ENCODE assay signal across 8 cellular contexts in the genomic region with DNA sequence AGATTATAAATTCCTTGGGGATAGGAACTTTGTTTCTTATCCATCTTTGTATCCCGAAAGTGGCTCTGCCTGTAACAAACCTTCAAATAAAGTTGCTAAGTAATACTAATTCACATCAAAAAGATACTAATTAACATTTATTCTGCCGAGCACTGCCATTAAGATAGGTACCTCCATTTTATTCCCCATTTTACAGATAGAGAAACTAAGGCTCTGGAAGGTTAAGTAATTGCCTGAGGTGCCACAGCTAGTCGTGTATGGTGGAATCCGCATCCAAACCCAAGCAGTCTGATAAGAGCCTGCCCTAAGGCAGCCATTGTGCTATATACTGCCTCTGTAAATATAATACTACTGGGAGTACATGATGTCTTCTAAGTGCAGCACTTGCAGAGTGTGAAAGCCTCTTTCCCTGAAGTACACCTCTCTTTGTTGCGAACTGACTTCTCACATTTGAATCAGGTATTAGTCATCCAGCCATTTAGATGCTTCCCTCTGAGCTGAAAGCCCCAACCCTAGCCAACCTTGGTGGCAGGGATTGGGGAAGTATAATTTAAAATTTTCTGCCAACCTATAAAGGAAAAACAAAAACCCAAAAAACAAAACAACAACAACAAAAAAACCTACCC.
DNase-seq lines count a peak whose midpoint lies in the region; ATAC-seq lines count a peak whose summit lies in the region.

No MANE protein-coding gene starts in this region.

- H3K27me3 Mint-ChIP-seq in T-helper 2 cell treated with Interferon-gamma antibody and Interleukin-4, amounts not matched to agents 5 μg/mL and 100 μg/mL, for 36 hours (ENCODE audit: low read depth), result no peaks in the 10 kb centered on the region

- peak overlapping the region; percentile 42 for H3K27ac ChIP-seq in substantia nigra (ENCODE audit: low read depth, low read length, poor library complexity, severe bottlenecking)

- no peaks in the 10 kb centered on the region for H3K9me3 Mint-ChIP-seq in T-helper 2 cell treated with Interferon-gamma antibody and Interleukin-4, amounts not matched to agents 5 μg/mL and 100 μg/mL, for 36 hours

- no peaks in the 10 kb centered on the region for H3K36me3 Mint-ChIP-seq in T-helper 2 cell treated with Interferon-gamma antibody and Interleukin-4, amounts not matched to agents 5 μg/mL and 100 μg/mL, for 36 hours (ENCODE audit: low read depth)

- ATAC-seq in esophagus mucosa (peak; percentile 50), HG03196 (IDR thresholded peaks at IDR 0.05; ENCODE audit: unreplicated experiment) (no peak)

- H3K4me3 Mint-ChIP-seq in T-helper 2 cell treated with Interferon-gamma antibody and Interleukin-4, amounts not matched to agents 5 μg/mL and 100 μg/mL, for 36 hours, result peak overlapping the region; percentile 32

- H3K27ac Mint-ChIP-seq in T-helper 2 cell treated with Interferon-gamma antibody and Interleukin-4, amounts not matched to agents 5 μg/mL and 100 μg/mL, for 36 hours, result peak overlapping the region; percentile 47

- peaks cover 54% of the 10 kb centered on the region for H3K4me1 Mint-ChIP-seq in T-helper 2 cell treated with Interferon-gamma antibody and Interleukin-4, amounts not matched to agents 5 μg/mL and 100 μg/mL, for 36 hours (ENCODE audit: low read depth)

- peak; percentile 30 for DNase-seq in T-helper 2 cell treated with Interferon-gamma antibody and Interleukin-4, amounts not matched to agents 5 μg/mL and 100 μg/mL, for 36 hours (ENCODE audit: low spot score)
- DNase-seq in T-helper 2 cell, result no peak
- DNase-seq in RKO (ENCODE audit: low spot score), result peak; percentile 53
- DNase-seq in substantia nigra (lab: John Stamatoyannopoulos, UW), result no peak
- DNase-seq in DMS153 (lab: John Stamatoyannopoulos, UW), result no peak
- DNase-seq in medulla oblongata (ENCODE audit: extremely low spot score), result no peak

Comparison
In these comparisons a context has a peak if more than half of its experiments do, and no peak if none do; other contexts are left out.
1. DNase-seq: peak in T-helper 2 cell treated with Interferon-gamma antibody and Interleukin-4, amounts not matched to agents 5 μg/mL and 100 μg/mL, for 36 hours (single experiment) and RKO (single experiment); none in T-helper 2 cell (0 of 5), substantia nigra (0 of 49), DMS153 (single experiment) and medulla oblongata (single experiment).